In genomic region chr11:9263840-9264380, GRCh38 we compare ENCODE assay signal across 1 cellular context.
TF ChIP-seq lines count a peak whose summit lies in the region.

No MANE protein-coding gene starts in this region.

TF ChIP-seq in GM12878, 131 proteins besides CTCF, POLR2A, EP300 and RAD21 (continued from another document and continues in another):
- no peak for TF ChIP-seq NFYA (IDR thresholded peaks at IDR 0.05; ENCODE audit: borderline replicate concordance, low read depth, low read length)
- no peak for TF ChIP-seq HDAC2 (IDR thresholded peaks at IDR 0.05)
- TF ChIP-seq, protein P1, sequence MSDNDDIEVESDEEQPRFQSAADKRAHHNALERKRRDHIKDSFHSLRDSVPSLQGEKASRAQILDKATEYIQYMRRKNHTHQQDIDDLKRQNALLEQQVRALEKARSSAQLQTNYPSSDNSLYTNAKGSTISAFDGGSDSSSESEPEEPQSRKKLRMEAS (IDR thresholded peaks at IDR 0.05; ENCODE audit: low read depth, low read length) = no peak
- no peak for TF ChIP-seq STAT3 (IDR thresholded peaks at IDR 0.05; ENCODE audit: low read depth, low read length)
- TF ChIP-seq RCOR1 (conservative IDR thresholded peaks at IDR 0.05; ENCODE audit: low read depth, low read length) = no peak
- TF ChIP-seq HDGF (IDR thresholded peaks at IDR 0.05) = no peak
- peak; percentile 68 for TF ChIP-seq NBN (IDR thresholded peaks at IDR 0.05)
- peak; percentile 47; the same call in 1 of the 2 replicates for TF ChIP-seq GABPA (IDR thresholded peaks at IDR 0.05; ENCODE audit: low read depth)
- TF ChIP-seq, protein P2, sequence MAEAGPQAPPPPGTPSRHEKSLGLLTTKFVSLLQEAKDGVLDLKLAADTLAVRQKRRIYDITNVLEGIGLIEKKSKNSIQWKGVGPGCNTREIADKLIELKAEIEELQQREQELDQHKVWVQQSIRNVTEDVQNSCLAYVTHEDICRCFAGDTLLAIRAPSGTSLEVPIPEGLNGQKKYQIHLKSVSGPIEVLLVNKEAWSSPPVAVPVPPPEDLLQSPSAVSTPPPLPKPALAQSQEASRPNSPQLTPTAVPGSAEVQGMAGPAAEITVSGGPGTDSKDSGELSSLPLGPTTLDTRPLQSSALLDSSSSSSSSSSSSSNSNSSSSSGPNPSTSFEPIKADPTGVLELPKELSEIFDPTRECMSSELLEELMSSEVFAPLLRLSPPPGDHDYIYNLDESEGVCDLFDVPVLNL (IDR thresholded peaks at IDR 0.05; ENCODE audit: low read depth, low read length) = no peak
- no peak for TF ChIP-seq TCF3 (IDR thresholded peaks at IDR 0.05; ENCODE audit: borderline replicate concordance, insufficient read depth, low read depth, low read length)
- no peak; the same call in 1 of the 2 replicates for TF ChIP-seq STAT1 (conservative IDR thresholded peaks at IDR 0.05)
- no peak for TF ChIP-seq SREBF1 (IDR thresholded peaks at IDR 0.05; ENCODE audit: low read length)
- peak; percentile 37; the same call in 1 of the 2 replicates for TF ChIP-seq IKZF1 (conservative IDR thresholded peaks at IDR 0.05)
- TF ChIP-seq KLF5 (IDR thresholded peaks at IDR 0.05; ENCODE audit: partially characterized antibody) = no peak
- peak; percentile 47; the same call in 1 of the 2 replicates for TF ChIP-seq RAD51 (IDR thresholded peaks at IDR 0.05)
- TF ChIP-seq, protein P3, sequence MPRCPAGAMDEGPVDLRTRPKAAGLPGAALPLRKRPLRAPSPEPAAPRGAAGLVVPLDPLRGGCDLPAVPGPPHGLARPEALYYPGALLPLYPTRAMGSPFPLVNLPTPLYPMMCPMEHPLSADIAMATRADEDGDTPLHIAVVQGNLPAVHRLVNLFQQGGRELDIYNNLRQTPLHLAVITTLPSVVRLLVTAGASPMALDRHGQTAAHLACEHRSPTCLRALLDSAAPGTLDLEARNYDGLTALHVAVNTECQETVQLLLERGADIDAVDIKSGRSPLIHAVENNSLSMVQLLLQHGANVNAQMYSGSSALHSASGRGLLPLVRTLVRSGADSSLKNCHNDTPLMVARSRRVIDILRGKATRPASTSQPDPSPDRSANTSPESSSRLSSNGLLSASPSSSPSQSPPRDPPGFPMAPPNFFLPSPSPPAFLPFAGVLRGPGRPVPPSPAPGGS (IDR thresholded peaks at IDR 0.05; ENCODE audit: borderline replicate concordance, insufficient read depth, low read depth, low read length, poor library complexity, severe bottlenecking) = peak; percentile 36
- TF ChIP-seq ZNF274 (IDR thresholded peaks at IDR 0.05; ENCODE audit: insufficient read depth, insufficient read length) = no peak
- TF ChIP-seq, protein P4, sequence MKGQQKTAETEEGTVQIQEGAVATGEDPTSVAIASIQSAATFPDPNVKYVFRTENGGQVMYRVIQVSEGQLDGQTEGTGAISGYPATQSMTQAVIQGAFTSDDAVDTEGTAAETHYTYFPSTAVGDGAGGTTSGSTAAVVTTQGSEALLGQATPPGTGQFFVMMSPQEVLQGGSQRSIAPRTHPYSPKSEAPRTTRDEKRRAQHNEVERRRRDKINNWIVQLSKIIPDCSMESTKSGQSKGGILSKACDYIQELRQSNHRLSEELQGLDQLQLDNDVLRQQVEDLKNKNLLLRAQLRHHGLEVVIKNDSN (IDR thresholded peaks at IDR 0.05; ENCODE audit: borderline replicate concordance, extremely low read length, insufficient read depth, low read depth, low read length) = no peak
- no peak for TF ChIP-seq MXI1 (IDR thresholded peaks at IDR 0.05; ENCODE audit: low read depth, low read length)
- TF ChIP-seq EED (IDR thresholded peaks at IDR 0.05; ENCODE audit: low read depth) = peak; percentile 28; the same call in 1 of the 2 replicates
- TF ChIP-seq, protein P5, sequence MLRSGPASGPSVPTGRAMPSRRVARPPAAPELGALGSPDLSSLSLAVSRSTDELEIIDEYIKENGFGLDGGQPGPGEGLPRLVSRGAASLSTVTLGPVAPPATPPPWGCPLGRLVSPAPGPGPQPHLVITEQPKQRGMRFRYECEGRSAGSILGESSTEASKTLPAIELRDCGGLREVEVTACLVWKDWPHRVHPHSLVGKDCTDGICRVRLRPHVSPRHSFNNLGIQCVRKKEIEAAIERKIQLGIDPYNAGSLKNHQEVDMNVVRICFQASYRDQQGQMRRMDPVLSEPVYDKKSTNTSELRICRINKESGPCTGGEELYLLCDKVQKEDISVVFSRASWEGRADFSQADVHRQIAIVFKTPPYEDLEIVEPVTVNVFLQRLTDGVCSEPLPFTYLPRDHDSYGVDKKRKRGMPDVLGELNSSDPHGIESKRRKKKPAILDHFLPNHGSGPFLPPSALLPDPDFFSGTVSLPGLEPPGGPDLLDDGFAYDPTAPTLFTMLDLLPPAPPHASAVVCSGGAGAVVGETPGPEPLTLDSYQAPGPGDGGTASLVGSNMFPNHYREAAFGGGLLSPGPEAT (IDR thresholded peaks at IDR 0.05; ENCODE audit: low read depth) = peak; percentile 65; the same call in 1 of the 2 replicates
- TF ChIP-seq SREBF2 (IDR thresholded peaks at IDR 0.05; ENCODE audit: low read length) = no peak
- no peak for TF ChIP-seq ZNF217 (IDR thresholded peaks at IDR 0.05)
- TF ChIP-seq POLR2AphosphoS5 (IDR thresholded peaks at IDR 0.05; ENCODE audit: low read length) = peak; percentile 48; the same call in 1 of the 2 replicates
- peak; percentile 85 for TF ChIP-seq NFIC (IDR thresholded peaks at IDR 0.05; ENCODE audit: low read depth, low read length)
- TF ChIP-seq PAX5 (IDR thresholded peaks at IDR 0.05; ENCODE audit: borderline replicate concordance, low read depth, low read length) = no peak
- TF ChIP-seq, protein P6, sequence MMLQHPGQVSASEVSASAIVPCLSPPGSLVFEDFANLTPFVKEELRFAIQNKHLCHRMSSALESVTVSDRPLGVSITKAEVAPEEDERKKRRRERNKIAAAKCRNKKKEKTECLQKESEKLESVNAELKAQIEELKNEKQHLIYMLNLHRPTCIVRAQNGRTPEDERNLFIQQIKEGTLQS (IDR thresholded peaks at IDR 0.05; ENCODE audit: borderline replicate concordance, extremely low read depth, low read depth, low read length) = no peak
- peak; percentile 91 for TF ChIP-seq ATF7 (IDR thresholded peaks at IDR 0.05; ENCODE audit: low read depth)
- TF ChIP-seq RFX5 (IDR thresholded peaks at IDR 0.05; ENCODE audit: low read depth, low read length) = no peak
- TF ChIP-seq CBFB (IDR thresholded peaks at IDR 0.05; ENCODE audit: low read depth) = no peak
- no peak for TF ChIP-seq BRCA1 (IDR thresholded peaks at IDR 0.05; ENCODE audit: low read depth, low read length)
- TF ChIP-seq ZZZ3 (IDR thresholded peaks at IDR 0.05; ENCODE audit: control insufficient read depth, insufficient read length, low read depth) = no peak
- TF ChIP-seq RB1 (IDR thresholded peaks at IDR 0.05; ENCODE audit: borderline replicate concordance) = no peak
- TF ChIP-seq PAX8 (IDR thresholded peaks at IDR 0.05) = no peak
- TF ChIP-seq MTA2 (IDR thresholded peaks at IDR 0.05; ENCODE audit: low read depth) = peak; percentile 48
- TF ChIP-seq POU2F2 (IDR thresholded peaks at IDR 0.05; ENCODE audit: borderline replicate concordance, low read depth, low read length) = no peak; the same call in 2 of the 3 replicates
- TF ChIP-seq SRF (IDR thresholded peaks at IDR 0.05; ENCODE audit: low read depth in 2 of 2, low read length in 2 of 2) = no peak
- TF ChIP-seq CBX5 (IDR thresholded peaks at IDR 0.05; ENCODE audit: low read depth) = 0 out of 2 replicates have a peak, but pooled peaks have one; percentile 35
- TF ChIP-seq CEBPB (IDR thresholded peaks at IDR 0.05; ENCODE audit: borderline replicate concordance in 1 of 2, low read depth in 2 of 2, low read length in 2 of 2) = peak in 1 of 2 experiments; percentile 72; a peak in 1 of 4 replicates
- TF ChIP-seq MYB (IDR thresholded peaks at IDR 0.05; ENCODE audit: borderline replicate concordance, low read depth, low read length) = no peak
- TF ChIP-seq IRF5 (IDR thresholded peaks at IDR 0.05; ENCODE audit: borderline replicate concordance) = no peak
- TF ChIP-seq DPF2 (IDR thresholded peaks at IDR 0.05) = 0 out of 2 replicates have a peak, but pooled peaks have one; percentile 60
- TF ChIP-seq WRNIP1 (IDR thresholded peaks at IDR 0.05; ENCODE audit: borderline replicate concordance, low read depth, low read length) = no peak
- TF ChIP-seq, protein P7, sequence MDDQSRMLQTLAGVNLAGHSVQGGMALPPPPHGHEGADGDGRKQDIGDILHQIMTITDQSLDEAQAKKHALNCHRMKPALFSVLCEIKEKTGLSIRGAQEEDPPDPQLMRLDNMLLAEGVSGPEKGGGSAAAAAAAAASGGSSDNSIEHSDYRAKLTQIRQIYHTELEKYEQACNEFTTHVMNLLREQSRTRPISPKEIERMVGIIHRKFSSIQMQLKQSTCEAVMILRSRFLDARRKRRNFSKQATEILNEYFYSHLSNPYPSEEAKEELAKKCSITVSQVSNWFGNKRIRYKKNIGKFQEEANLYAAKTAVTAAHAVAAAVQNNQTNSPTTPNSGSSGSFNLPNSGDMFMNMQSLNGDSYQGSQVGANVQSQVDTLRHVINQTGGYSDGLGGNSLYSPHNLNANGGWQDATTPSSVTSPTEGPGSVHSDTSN (IDR thresholded peaks at IDR 0.05; ENCODE audit: insufficient replicate concordance, low read depth, low read length) = no peak
- no peak for TF ChIP-seq ELK1 (IDR thresholded peaks at IDR 0.05; ENCODE audit: low read depth, low read length)
- TF ChIP-seq, protein P8, sequence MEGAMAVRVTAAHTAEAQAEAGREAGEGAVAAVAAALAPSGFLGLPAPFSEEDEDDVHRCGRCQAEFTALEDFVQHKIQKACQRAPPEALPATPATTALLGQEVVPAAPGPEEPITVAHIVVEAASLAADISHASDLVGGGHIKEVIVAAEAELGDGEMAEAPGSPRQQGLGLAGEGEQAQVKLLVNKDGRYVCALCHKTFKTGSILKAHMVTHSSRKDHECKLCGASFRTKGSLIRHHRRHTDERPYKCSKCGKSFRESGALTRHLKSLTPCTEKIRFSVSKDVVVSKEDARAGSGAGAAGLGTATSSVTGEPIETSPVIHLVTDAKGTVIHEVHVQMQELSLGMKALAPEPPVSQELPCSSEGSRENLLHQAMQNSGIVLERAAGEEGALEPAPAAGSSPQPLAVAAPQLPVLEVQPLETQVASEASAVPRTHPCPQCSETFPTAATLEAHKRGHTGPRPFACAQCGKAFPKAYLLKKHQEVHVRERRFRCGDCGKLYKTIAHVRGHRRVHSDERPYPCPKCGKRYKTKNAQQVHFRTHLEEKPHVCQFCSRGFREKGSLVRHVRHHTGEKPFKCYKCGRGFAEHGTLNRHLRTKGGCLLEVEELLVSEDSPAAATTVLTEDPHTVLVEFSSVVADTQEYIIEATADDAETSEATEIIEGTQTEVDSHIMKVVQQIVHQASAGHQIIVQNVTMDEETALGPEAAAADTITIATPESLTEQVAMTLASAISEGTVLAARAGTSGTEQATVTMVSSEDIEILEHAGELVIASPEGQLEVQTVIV (IDR thresholded peaks at IDR 0.05; ENCODE audit: borderline replicate concordance, partially characterized antibody) = no peak
- TF ChIP-seq ZBED1 (IDR thresholded peaks at IDR 0.05; ENCODE audit: borderline replicate concordance) = peak; percentile 48
- no peak for TF ChIP-seq ESRRA (IDR thresholded peaks at IDR 0.05; ENCODE audit: low read length)
- TF ChIP-seq HDAC6 (IDR thresholded peaks at IDR 0.05; ENCODE audit: unreplicated experiment) = no peak
- TF ChIP-seq CBX3 (IDR thresholded peaks at IDR 0.05; ENCODE audit: borderline replicate concordance, low read depth) = no peak
- no peak for TF ChIP-seq ETV6 (conservative IDR thresholded peaks at IDR 0.05 in 1 of 2, IDR thresholded peaks at IDR 0.05 in 1 of 2; ENCODE audit: borderline replicate concordance in 1 of 2, low read depth in 1 of 2)
- TF ChIP-seq ATF2 (IDR thresholded peaks at IDR 0.05; ENCODE audit: low read length) = peak; percentile 91
- peak; percentile 95; the same call in 1 of the 2 replicates for TF ChIP-seq BACH1 (IDR thresholded peaks at IDR 0.05; ENCODE audit: borderline replicate concordance)
- TF ChIP-seq RUNX3 (IDR thresholded peaks at IDR 0.05; ENCODE audit: low read length) = peak; percentile 80
- no peak for TF ChIP-seq TBL1XR1 (IDR thresholded peaks at IDR 0.05; ENCODE audit: low read depth, low read length)
- no peak for TF ChIP-seq FOXK2 (IDR thresholded peaks at IDR 0.05)
